Comparison of ENCODE assay signal across 22 cellular contexts in genomic region chr2:217332866-217333265, GRCh38.
DNase-seq lines count a peak whose midpoint lies in the region; ATAC-seq, FAIRE-seq and TF ChIP-seq lines count a peak whose summit lies in the region.
"Had no signal": no experiment of that assay in that cellular context is flagged by ENCODE, and none has a peak within 500 bp of the region (broad histone marks: within the 10 kb centered on the region; RNA-seq: fewer than 3 reads in every experiment).

No MANE protein-coding gene starts in this region.

- H3K4me1 Mint-ChIP-seq in neural progenitor cell: peaks cover 26% of the 10 kb centered on the region
- H3K4me1 Mint-ChIP-seq: IgD-negative memory B cell had no signal

- no peaks in the 10 kb centered on the region for H4K20me1 ChIP-seq in neural progenitor cell (ENCODE audit: low read depth)
- H4K20me1 ChIP-seq: BLaER1 had no signal

- peaks cover 6% of the 10 kb centered on the region for H3F3A ChIP-seq in neural progenitor cell (ENCODE audit: low read depth)

- no peak for FAIRE-seq in A549 (lab: Jason Lieb, UNC)
- FAIRE-seq: GM12878 had no signal

- H3K9me3 ChIP-seq in A549 (no peaks in the 10 kb centered on the region), SJSA1 (replicated peaks) (no peaks in the 10 kb centered on the region), neural progenitor cell (ENCODE audit: low read depth) (no peaks in the 10 kb centered on the region)
- H3K9me3 ChIP-seq: BLaER1 had no signal

- no peaks in the 10 kb centered on the region for H3K36me3 Mint-ChIP-seq in neural progenitor cell
- H3K36me3 Mint-ChIP-seq: CD8-positive, alpha-beta T cell; IgD-negative memory B cell had no signal

- H3K36me3 ChIP-seq in SJSA1: no peaks in the 10 kb centered on the region
- no peaks in the 10 kb centered on the region for H3K36me3 ChIP-seq in neural progenitor cell
- H3K36me3 ChIP-seq: BLaER1 had no signal

- DNase-seq in A549 (ENCODE audit: low read depth in 1 of 2, low spot score in 1 of 2) (no peak), SJSA1 (ENCODE audit: low read depth in 1 of 2, low spot score in 2 of 2) (no peak), islet precursor cell (peak; percentile 80), neural progenitor cell (ENCODE audit: low spot score) (no peak), pons (ENCODE audit: low spot score) (no peak)
- DNase-seq in stimulated activated CD4-positive, alpha-beta T cell treated with anti-CD3 and anti-CD28 coated beads, Interleukin-12 subunit alpha, Interleukin-12 subunit beta, amount 100 ng/mL, for 4 hours: no peak
- DNase-seq: CD8-positive, alpha-beta T cell; DND-41; GDM1; Kasumi-1; MM.1S; NCI-H1092 treated with DMSO at 0.1 percent for 48 hours; NCI-H1694; NCI-H226; NCI-H524 treated with DMSO at 0.1 percent for 48 hours; SHP77 had no signal

- peak overlapping the region; percentile 83 to 84; a peak in 5 of 6 replicates for H3K27ac ChIP-seq in A549
- H3K27ac ChIP-seq in SJSA1: peak overlapping the region; percentile 82; the same call in 1 of the 2 replicates
- no peak overlapping the region for H3K27ac ChIP-seq in neural progenitor cell
- H3K27ac ChIP-seq: BLaER1 had no signal

- H3K9me3 Mint-ChIP-seq in neural progenitor cell: no peaks in the 10 kb centered on the region
- H3K9me3 Mint-ChIP-seq: CD8-positive, alpha-beta T cell; GM23338 had no signal

- TF ChIP-seq RAD21 in A549 (conservative IDR thresholded peaks at IDR 0.05 in 1 of 2, IDR thresholded peaks at IDR 0.05 in 1 of 2): no peak

- H3K4me1 ChIP-seq in A549 (peaks cover 49% of the 10 kb centered on the region), SJSA1 (replicated peaks) (peaks cover 61% of the 10 kb centered on the region), neural progenitor cell (peaks cover 23% of the 10 kb centered on the region)
- H3K4me1 ChIP-seq: BLaER1 had no signal

- POLR2A ChIA-PET in A549 (lab: Yijun Ruan, JAX): no interaction called here

- no peak for TF ChIP-seq EP300 in A549 (IDR thresholded peaks at IDR 0.05)

- H3K9ac ChIP-seq in neural progenitor cell: no peak overlapping the region
- H3K9ac ChIP-seq: BLaER1 had no signal

- H3K27me3 ChIP-seq in SJSA1 (replicated peaks) (no peaks in the 10 kb centered on the region), neural progenitor cell (no peaks in the 10 kb centered on the region)
- H3K27me3 ChIP-seq: BLaER1 had no signal

- ATAC-seq in A549 (no peak), GM21423 (IDR thresholded peaks at IDR 0.05; ENCODE audit: unreplicated experiment) (no peak), HG03196 (IDR thresholded peaks at IDR 0.05; ENCODE audit: unreplicated experiment) (no peak)
- ATAC-seq: CD8-positive, alpha-beta T cell; GM12878; GM23338 had no signal

- 90% methylated on average over 9 of the region's 9 CpGs for WGBS in A549 (ENCODE audit: missing lambda C conversion rate)

- peak overlapping the region; percentile 47 for H3K27ac Mint-ChIP-seq in neural progenitor cell
- H3K27ac Mint-ChIP-seq: CD8-positive, alpha-beta T cell; GM23338; IgD-negative memory B cell had no signal

- H3K79me2 ChIP-seq in neural progenitor cell (ENCODE audit: low read depth): no peaks in the 10 kb centered on the region

- H2AFZ ChIP-seq in neural progenitor cell (replicated peaks): no peak overlapping the region
- H2AFZ ChIP-seq: GM23338 had no signal

- peaks cover 6% of the 10 kb centered on the region for H3K27me3 Mint-ChIP-seq in neural progenitor cell (ENCODE audit: insufficient read depth, low read depth)

- no peak overlapping the region for H3K4me2 ChIP-seq in A549
- H3K4me2 ChIP-seq in neural progenitor cell: no peak overlapping the region
- H3K4me2 ChIP-seq: BLaER1, GM23338 had no signal

- no peak overlapping the region for H3K4me3 Mint-ChIP-seq in neural progenitor cell
- H3K4me3 Mint-ChIP-seq: CD8-positive, alpha-beta T cell; GM23338; IgD-negative memory B cell had no signal

- H3K4me3 ChIP-seq in A549: no peak overlapping the region
- H3K4me3 ChIP-seq in SJSA1: no peak overlapping the region
- no peak overlapping the region for H3K4me3 ChIP-seq in neural progenitor cell
- H3K4me3 ChIP-seq: BLaER1, GM12878, GM23338 had no signal

- no peak for TF ChIP-seq POLR2A in A549 (IDR thresholded peaks at IDR 0.05; ENCODE audit: low read length)

- TF ChIP-seq CTCF in A549 (IDR thresholded peaks at IDR 0.05): no peak
- no peak for TF ChIP-seq CTCF in neural progenitor cell (IDR thresholded peaks at IDR 0.05)

- CTCF ChIA-PET in A549 (lab: Yijun Ruan, JAX): no interaction called here

TF ChIP-seq in A549, 52 proteins besides CTCF, POLR2A, EP300 and RAD21:
- no peak for TF ChIP-seq JUNB (IDR thresholded peaks at IDR 0.05)
- TF ChIP-seq ZSCAN20 (CRISPR knock-in tag; IDR thresholded peaks at IDR 0.05): no peak
- no peak for TF ChIP-seq CBX8 (IDR thresholded peaks at IDR 0.05)
- no peak for TF ChIP-seq USF2 (IDR thresholded peaks at IDR 0.05)
- TF ChIP-seq HES2 (IDR thresholded peaks at IDR 0.05): no peak
- TF ChIP-seq CBX2 (IDR thresholded peaks at IDR 0.05; ENCODE audit: borderline replicate concordance, low read depth): no peak
